ENCODE assay signal across 22 cellular contexts in genomic region chrX:148422531-148422930, GRCh38.
"Had no signal": no experiment of that assay in that cellular context is flagged by ENCODE, and none has a peak within 500 bp of the region (broad histone marks: within the 10 kb centered on the region; RNA-seq: fewer than 3 reads in every experiment).

No MANE protein-coding gene starts in this region.

- FAIRE-seq: kidney had no signal

- DNase-seq: activated CD4-positive, alpha-beta memory T cell treated with anti-CD3 and anti-CD28 coated beads for 36 hours; activated CD4-positive, alpha-beta T cell treated with anti-CD3 and anti-CD28 coated beads for 1 hour; activated CD8-positive, alpha-beta memory T cell treated with anti-CD3 and anti-CD28 coated beads, Interleukin-2, amount 10 ng/mL, durations not matched to agents 7 days and 5 days; activated naive CD4-positive, alpha-beta T cell treated with anti-CD3 and anti-CD28 coated beads, Interleukin-2, amount 50 U/mL, for 16 hours; activated T-cell treated with anti-CD3 and anti-CD28 coated beads, Interleukin-2, amount 50 U/mL, for 1 hour; amniotic stem cell; erythroblast; hippocampal formation; kidney; left ventricle myocardium superior; mesenchymal stem cell; nucleus accumbens; posterior cingulate gyrus; stimulated activated CD4-positive, alpha-beta T cell treated with anti-CD3 and anti-CD28 coated beads, Interleukin-4, amount 100 ng/mL, for 4 hours; stimulated activated CD8-positive, alpha-beta memory T cell treated with anti-CD3 and anti-CD28 coated beads, Interleukin-4, amount 100 ng/mL, for 48 hours; stimulated activated naive CD8-positive, alpha-beta T cell treated with anti-CD3 and anti-CD28 coated beads, Interleukin-15, Interleukin-2, amounts not matched to agents 100 U/mL and 50 U/mL, for 24 hours; trophoblast cell had no signal

- H3K36me3 Mint-ChIP-seq: activated CD4-positive, alpha-beta memory T cell treated with anti-CD3 and anti-CD28 coated beads for 36 hours; activated CD8-positive, alpha-beta memory T cell treated with anti-CD3 and anti-CD28 coated beads, Interleukin-2, amount 10 ng/mL, durations not matched to agents 7 days and 5 days; natural killer cell treated with Interleukin-12 subunit alpha and Interleukin-12 subunit beta and Interleukin-15 and Interleukin-18, amount 100 ng/mL, for 72 hours had no signal

- H3K9me3 Mint-ChIP-seq: activated CD4-positive, alpha-beta memory T cell treated with anti-CD3 and anti-CD28 coated beads for 36 hours; natural killer cell treated with Interleukin-12 subunit alpha and Interleukin-12 subunit beta and Interleukin-15 and Interleukin-18, amount 100 ng/mL, for 72 hours had no signal

- H3K4me3 Mint-ChIP-seq: activated CD4-positive, alpha-beta memory T cell treated with anti-CD3 and anti-CD28 coated beads for 36 hours; activated CD8-positive, alpha-beta memory T cell treated with anti-CD3 and anti-CD28 coated beads, Interleukin-2, amount 10 ng/mL, durations not matched to agents 7 days and 5 days; natural killer cell treated with Interleukin-12 subunit alpha and Interleukin-12 subunit beta and Interleukin-15 and Interleukin-18, amount 100 ng/mL, for 72 hours had no signal

- H3K4me3 ChIP-seq: skin epidermis, suprapubic skin had no signal

- H3K27me3 Mint-ChIP-seq: activated CD4-positive, alpha-beta memory T cell treated with anti-CD3 and anti-CD28 coated beads for 36 hours; activated CD8-positive, alpha-beta memory T cell treated with anti-CD3 and anti-CD28 coated beads, Interleukin-2, amount 10 ng/mL, durations not matched to agents 7 days and 5 days had no signal

- H3K27ac ChIP-seq: skin epidermis, suprapubic skin, VCaP had no signal

- ATAC-seq: activated CD8-positive, alpha-beta memory T cell treated with anti-CD3 and anti-CD28 coated beads, Interleukin-2, amount 10 ng/mL, durations not matched to agents 7 days and 5 days; left ventricle myocardium superior; natural killer cell treated with Interleukin-12 subunit alpha and Interleukin-12 subunit beta and Interleukin-15 and Interleukin-18, amount 100 ng/mL, for 72 hours; stimulated activated naive CD8-positive, alpha-beta T cell treated with anti-CD3 and anti-CD28 coated beads, Interleukin-15, Interleukin-2, amounts not matched to agents 100 U/mL and 50 U/mL, for 24 hours had no signal

- H3K36me3 ChIP-seq: suprapubic skin had no signal

- H3K9me3 ChIP-seq: suprapubic skin had no signal

- H3K27me3 ChIP-seq: suprapubic skin had no signal

- H3K4me1 ChIP-seq: suprapubic skin had no signal

- H3K4me1 Mint-ChIP-seq: activated CD8-positive, alpha-beta memory T cell treated with anti-CD3 and anti-CD28 coated beads, Interleukin-2, amount 10 ng/mL, durations not matched to agents 7 days and 5 days had no signal

- H3K27ac Mint-ChIP-seq: activated CD4-positive, alpha-beta memory T cell treated with anti-CD3 and anti-CD28 coated beads for 36 hours; activated CD8-positive, alpha-beta memory T cell treated with anti-CD3 and anti-CD28 coated beads, Interleukin-2, amount 10 ng/mL, durations not matched to agents 7 days and 5 days; activated T-helper 2 cell treated with anti-CD3 and anti-CD28 coated beads, Interferon-gamma antibody, Interleukin-2, Interleukin-4, amounts not matched to agents 10 μg/mL and 5 μg/mL and 100 μg/mL, durations not matched to agents 14 hours and 24 hours and 36 hours; natural killer cell treated with Interleukin-12 subunit alpha and Interleukin-12 subunit beta and Interleukin-15 and Interleukin-18, amount 100 ng/mL, for 72 hours had no signal
